8 cellular contexts compared by ENCODE assay signal in genomic region chr10:4770766-4771553, GRCh38. TPM values are rescaled to one million over a fixed set of nuclear protein-coding genes. Genes with fewer than 3 reads are reported as not detected.
DNase-seq lines count a peak whose midpoint lies in the region; ATAC-seq, FAIRE-seq and TF ChIP-seq lines count a peak whose summit lies in the region.

No MANE protein-coding gene starts in this region.

- TF ChIP-seq EP300 in A549 (IDR thresholded peaks at IDR 0.05), result peak in 1 of 2 experiments; percentile 72; a peak in 2 of 5 replicates

- peak overlapping the region; percentile 80 for H3K27ac ChIP-seq in A549
- H3K27ac ChIP-seq in hepatocyte, result peak overlapping the region; percentile 79
- peak overlapping the region; percentile 16 to 39 for H3K27ac ChIP-seq in tibial artery

- TF ChIP-seq CTCF in A549 (IDR thresholded peaks at IDR 0.05) (peak; percentile 83), WI38 (IDR thresholded peaks at IDR 0.05; ENCODE audit: low read depth, low read length) (no peak), hepatocyte (IDR thresholded peaks at IDR 0.05; ENCODE audit: poor library complexity) (peak; percentile 53), tibial artery (IDR thresholded peaks at IDR 0.05) (peak; percentile 31 to 34)

- no peaks in the 10 kb centered on the region for H3K9me3 ChIP-seq in A549
- no peaks in the 10 kb centered on the region for H3K9me3 ChIP-seq in hepatocyte (ENCODE audit: low read depth)
- no peaks in the 10 kb centered on the region for H3K9me3 ChIP-seq in tibial artery

- peaks cover 29% of the 10 kb centered on the region for H3K27me3 Mint-ChIP-seq in activated CD4-positive, alpha-beta memory T cell treated with anti-CD3 and anti-CD28 coated beads for 36 hours

- H3K36me3 Mint-ChIP-seq in activated CD4-positive, alpha-beta memory T cell treated with anti-CD3 and anti-CD28 coated beads for 36 hours, result no peaks in the 10 kb centered on the region

- H3K4me3 ChIP-seq in A549, result no peak overlapping the region
- H3K4me3 ChIP-seq in WI38 (ENCODE audit: low read depth, low read length), result peak overlapping the region; percentile 34
- H3K4me3 ChIP-seq in hepatocyte, result no peak overlapping the region
- no peak overlapping the region for H3K4me3 ChIP-seq in tibial artery

- H3K4me1 Mint-ChIP-seq in activated CD4-positive, alpha-beta memory T cell treated with anti-CD3 and anti-CD28 coated beads for 36 hours (ENCODE audit: low read depth), result peaks cover 6% of the 10 kb centered on the region

- no peaks in the 10 kb centered on the region for H4K20me1 ChIP-seq in hepatocyte (ENCODE audit: insufficient read depth, poor library complexity, severe bottlenecking)

- H3K36me3 ChIP-seq in hepatocyte (replicated peaks; ENCODE audit: insufficient read depth, low read depth) (no peaks in the 10 kb centered on the region), tibial artery (no peaks in the 10 kb centered on the region)

- POLR2A ChIA-PET in A549 (lab: Yijun Ruan, JAX), result interaction anchor here (2.3 kb wide), 1 partner anchor 985 kb away, joined by 16 read pairs; the partner anchor contains the start of gene KLF6
- POLR2A ChIA-PET in activated CD4-positive, alpha-beta memory T cell treated with anti-CD3 and anti-CD28 coated beads for 36 hours (lab: Charles Lee), result interaction anchor here (1.2 kb wide), 1 partner anchor 1574 kb away, joined by 4 read pairs; no protein-coding TSS in a partner anchor

- H3K27ac Mint-ChIP-seq in activated CD4-positive, alpha-beta memory T cell treated with anti-CD3 and anti-CD28 coated beads for 36 hours, result no peak overlapping the region

- intact Hi-C loops in tibial artery (cut with DNase I; ENCODE audit: low total_unique reads), result loop anchor here (5.0 kb wide), 1 partner anchor 1574 kb away; no protein-coding TSS in a partner anchor
- intact Hi-C loops in activated CD4-positive, alpha-beta memory T cell treated with anti-CD3 and anti-CD28 coated beads for 36 hours (cut with micrococcal nuclease), result loop anchor here (10.0 kb wide), 2 partner anchors 636 to 1576 kb away; no protein-coding TSS in a partner anchor

- H3K4me2 ChIP-seq in A549, result peak overlapping the region; percentile 70
- H3K4me2 ChIP-seq in hepatocyte, result no peak overlapping the region

- FAIRE-seq in A549 (lab: Jason Lieb, UNC), result peak; percentile 95
- no peak for FAIRE-seq in HTR-8/SVneo (lab: Jason Lieb, UNC)

- no peaks in the 10 kb centered on the region for H3K27me3 ChIP-seq in hepatocyte
- H3K27me3 ChIP-seq in tibial artery, result no peaks in the 10 kb centered on the region

- peaks cover 38% of the 10 kb centered on the region for H3K4me1 ChIP-seq in A549
- H3K4me1 ChIP-seq in hepatocyte (ENCODE audit: insufficient read depth), result peaks cover 9% of the 10 kb centered on the region
- H3K4me1 ChIP-seq in tibial artery, result peaks cover 0 to 28% (median 15%) of the 10 kb centered on the region in 4 donors

- CTCF ChIA-PET in A549 (lab: Yijun Ruan, JAX), result interaction anchor here (0.6 to 12.9 kb wide), 20 partner anchors 10 to 1691 kb away, joined by 3 to 127 read pairs (median 4); no protein-coding TSS in a partner anchor
- CTCF ChIA-PET in activated CD4-positive, alpha-beta memory T cell treated with anti-CD3 and anti-CD28 coated beads for 36 hours (lab: Charles Lee), result interaction anchor here (0.6 to 1.1 kb wide), 3 partner anchors 116 to 1574 kb away, joined by 3 to 4 read pairs (median 4); no protein-coding TSS in a partner anchor

- H2AFZ ChIP-seq in hepatocyte, result no peak overlapping the region

- WGBS in A549 (ENCODE audit: missing lambda C conversion rate), result under 1% methylated on average over 3 of the region's 3 CpGs
- WGBS in hepatocyte (ENCODE audit: low lambda C conversion rate, missing lambda C conversion rate), result 23% methylated on average over 3 of the region's 3 CpGs

- DNase-seq in A549 (ENCODE audit: low read depth in 1 of 2, low spot score in 1 of 2) (peak; percentile 69 to 85), HTR-8/SVneo (ENCODE audit: insufficient read length, low spot score) (peak; percentile 24), hepatocyte (ENCODE audit: low spot score) (peak; percentile 34), tibial artery (no peak), GF-D8 (lab: John Stamatoyannopoulos, UW) (no peak)
- no peak for DNase-seq in activated CD4-positive, alpha-beta memory T cell treated with anti-CD3 and anti-CD28 coated beads for 36 hours

- peak; percentile 91 to 93 for ATAC-seq in A549
- ATAC-seq in GM21515 (IDR thresholded peaks at IDR 0.05; ENCODE audit: unreplicated experiment), result no peak

- no peaks in the 10 kb centered on the region for H3K79me2 ChIP-seq in hepatocyte

- no peaks in the 10 kb centered on the region for H3K9me2 ChIP-seq in hepatocyte (replicated peaks; ENCODE audit: insufficient read depth)

- H3K4me3 Mint-ChIP-seq in activated CD4-positive, alpha-beta memory T cell treated with anti-CD3 and anti-CD28 coated beads for 36 hours, result no peak overlapping the region

- TF ChIP-seq POLR2A in A549 (IDR thresholded peaks at IDR 0.05; ENCODE audit: low read length), result no peak

- peak; percentile 89 to 92 for TF ChIP-seq RAD21 in A549 (conservative IDR thresholded peaks at IDR 0.05 in 1 of 2, IDR thresholded peaks at IDR 0.05 in 1 of 2)

- H3K9me3 Mint-ChIP-seq in activated CD4-positive, alpha-beta memory T cell treated with anti-CD3 and anti-CD28 coated beads for 36 hours, result no peaks in the 10 kb centered on the region

TF ChIP-seq in A549, 52 proteins besides CTCF, POLR2A, EP300 and RAD21 (continues in another document):
- TF ChIP-seq ATOH8 (CRISPR knock-in tag; IDR thresholded peaks at IDR 0.05; ENCODE audit: low read depth), result no peak
- no peak for TF ChIP-seq EHF (CRISPR knock-in tag; IDR thresholded peaks at IDR 0.05)
- no peak for TF ChIP-seq ZFP36 (IDR thresholded peaks at IDR 0.05; ENCODE audit: borderline replicate concordance, partially characterized antibody)
- TF ChIP-seq GATA3 (IDR thresholded peaks at IDR 0.05; ENCODE audit: borderline replicate concordance), result peak; percentile 70; the same call in 1 of the 2 replicates
- no peak for TF ChIP-seq HDAC2 (IDR thresholded peaks at IDR 0.05)
- TF ChIP-seq JUN (IDR thresholded peaks at IDR 0.05), result peak; percentile 48 to 81; a peak in 2 of 5 replicates
- TF ChIP-seq MAX (IDR thresholded peaks at IDR 0.05), result 0 out of 2 replicates have a peak, but pooled peaks have one; percentile 15
- no peak for TF ChIP-seq HES2 (IDR thresholded peaks at IDR 0.05)
- TF ChIP-seq ELK1 (IDR thresholded peaks at IDR 0.05; ENCODE audit: low read depth, low read length), result no peak
- TF ChIP-seq FOSL2 (IDR thresholded peaks at IDR 0.05), result peak; percentile 90
- peak; percentile 96 for TF ChIP-seq FOSL2 (CRISPR knock-in tag; IDR thresholded peaks at IDR 0.05)

RNA-seq across cellular contexts. Expression of gene AKR1E2, which starts 55.0 kb away (rescaled TPM):
- polyA plus RNA-seq in A549 (2011; rRNA removed) (17.5 and 20.0 TPM in 2 replicates), A549 (2017; fragmentation: RNase III; extraction: RNeasy Plus Mini Kit Qiagen cat#74134 plus additional on column Dnase treatment) (10.5 to 15.2 TPM (median 11.2 TPM) in 3 replicates), hepatocyte (1.6 and 1.9 TPM in 2 replicates)
- 12.0 and 14.8 TPM in 2 replicates for polyA plus RNA-seq in A549 (2012; cell fraction: cytosol; rRNA removed)
- polyA plus RNA-seq in A549 (2012; cell fraction: nucleus; rRNA removed), result 25.9 and 28.9 TPM in 2 replicates
- polyA minus RNA-seq in A549 (2011; rRNA and poly(A)+ RNA removed), result 139 and 226 TPM in 2 replicates
- total RNA-seq in hepatocyte, result 1.5 and 4.2 TPM in 2 replicates
- total RNA-seq in activated CD4-positive, alpha-beta memory T cell treated with anti-CD3 and anti-CD28 coated beads for 36 hours, result 1 to 10 TPM; 3.9 to 4.2 TPM

Comparison
In these comparisons a context has a peak if more than half of its experiments do, and no peak if none do; other contexts are left out.
1. DNase-seq: peak in A549 (2 of 2), HTR-8/SVneo (single experiment) and hepatocyte (single experiment); none in tibial artery (0 of 2), GF-D8 (single experiment) and activated CD4-positive, alpha-beta memory T cell treated with anti-CD3 and anti-CD28 coated beads for 36 hours (single experiment).
2. H3K27ac ChIP-seq: peak in every context shown above with its lines; median percentile 80 in A549; 79 in hepatocyte; 28 in tibial artery.